23 cellular contexts compared by ENCODE assay signal in the genomic region with DNA sequence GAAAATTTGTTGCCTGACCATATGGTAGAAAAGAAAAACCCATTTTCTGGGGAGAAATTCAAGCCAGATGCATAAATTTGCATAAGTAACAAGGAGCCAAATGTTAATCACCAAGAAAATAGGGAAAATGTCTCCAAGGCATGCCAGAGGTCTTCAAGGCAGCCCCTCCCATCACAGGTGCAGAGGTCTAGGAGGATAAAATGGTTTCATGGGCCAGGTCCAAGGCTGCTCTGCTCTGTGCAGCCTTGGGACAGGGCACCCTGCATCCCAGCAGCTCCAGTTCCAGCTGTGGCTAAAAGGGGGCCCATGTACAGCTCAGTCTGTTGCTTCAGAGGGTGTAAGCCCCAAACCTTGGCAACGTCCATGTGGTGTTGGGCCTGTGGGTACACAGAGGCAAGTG.
DNase-seq lines count a peak whose midpoint lies in the region; ATAC-seq and TF ChIP-seq lines count a peak whose summit lies in the region.
"Had no signal": no experiment of that assay in that cellular context is flagged by ENCODE, and none has a peak within 500 bp of the region (broad histone marks: within the 10 kb centered on the region; RNA-seq: fewer than 3 reads in every experiment).

No MANE protein-coding gene starts in this region.

- no peak for TF ChIP-seq CTCF in HEK293 (tag by site-specific recombination; IDR thresholded peaks at IDR 0.05)
- TF ChIP-seq CTCF in endodermal cell (conservative IDR thresholded peaks at IDR 0.05) = no peak
- no peak for TF ChIP-seq CTCF in testis (IDR thresholded peaks at IDR 0.05)

- no peak for ATAC-seq in HG03175 (IDR thresholded peaks at IDR 0.05; ENCODE audit: unreplicated experiment)
- ATAC-seq: GM12878 had no signal

- H3K9ac ChIP-seq in endodermal cell (ENCODE audit: extremely low read depth, low read length, poor library complexity, severe bottlenecking) = no peak overlapping the region
- H3K9ac ChIP-seq: BLaER1 had no signal

- no peak overlapping the region for H3K4me3 Mint-ChIP-seq in endodermal cell
- H3K4me3 Mint-ChIP-seq: CD14-positive monocyte; CD4-positive, alpha-beta memory T cell; CD4-positive, CD25-positive, alpha-beta regulatory T cell; CD8-positive, alpha-beta memory T cell had no signal

- H3K4me1 Mint-ChIP-seq in endodermal cell = peaks cover 5% of the 10 kb centered on the region
- H3K4me1 Mint-ChIP-seq: CD14-positive monocyte; CD4-positive, alpha-beta memory T cell; CD4-positive, CD25-positive, alpha-beta regulatory T cell; CD8-positive, alpha-beta memory T cell had no signal

- H3K36me3 ChIP-seq in HEK293 (ENCODE audit: control insufficient read depth in 2 of 2, insufficient read depth in 1 of 2, low read length in 2 of 2) (no peaks in the 10 kb centered on the region), endodermal cell (ENCODE audit: control insufficient read depth, insufficient read depth, low read length) (peaks cover 27% of the 10 kb centered on the region), testis (ENCODE audit: low read depth, missing control alignments) (no peaks in the 10 kb centered on the region)
- H3K36me3 ChIP-seq: BE2C, BLaER1 had no signal

- H3K9me3 Mint-ChIP-seq in endodermal cell = peaks cover 43% of the 10 kb centered on the region

- H3K9me3 ChIP-seq in HEK293 (ENCODE audit: control insufficient read depth, insufficient read depth, low read depth, low read length) = no peaks in the 10 kb centered on the region
- H3K9me3 ChIP-seq in endodermal cell (ENCODE audit: control insufficient read depth, low read length) = peaks cover 51% of the 10 kb centered on the region
- no peaks in the 10 kb centered on the region for H3K9me3 ChIP-seq in testis
- H3K9me3 ChIP-seq: BE2C had no signal

- intact Hi-C loops in testis (cut with DNase I; ENCODE audit: low total_unique reads) = no loop called here

- no peaks in the 10 kb centered on the region for H3K27me3 Mint-ChIP-seq in endodermal cell (ENCODE audit: insufficient read depth)

- WGBS in endodermal cell (ENCODE audit: insufficient coverage in 1 of 2, insufficient read length in 1 of 2), 2 experiments = 40 to 49% methylated on average over 1 of the region's 1 CpG
- WGBS in testis, 2 donors = 0 to 86% methylated on average over 1 of the region's 1 CpG

- no peak overlapping the region for H3K4me3 ChIP-seq in HEK293 (ENCODE audit: low read depth, low read length)
- peak overlapping the region; percentile 45 for H3K4me3 ChIP-seq in endodermal cell (ENCODE audit: low read length)
- H3K4me3 ChIP-seq in testis = no peak overlapping the region
- H3K4me3 ChIP-seq: BLaER1, GM12878 had no signal

- H3K27ac ChIP-seq in HEK293 (ENCODE audit: extremely low read depth, low read depth, low read length) (no peak overlapping the region), endodermal cell (ENCODE audit: low read depth, low read length) (no peak overlapping the region), temporal lobe (ENCODE audit: low read depth, low read length) (peak overlapping the region; percentile 1), testis (no peak overlapping the region)
- H3K27ac ChIP-seq: BLaER1 had no signal

- no peaks in the 10 kb centered on the region for H3K27me3 ChIP-seq in endodermal cell (ENCODE audit: control insufficient read depth, insufficient read depth, low read length, poor library complexity, severe bottlenecking)
- H3K27me3 ChIP-seq in testis = no peaks in the 10 kb centered on the region
- H3K27me3 ChIP-seq: BE2C, BLaER1 had no signal

- POLR2A ChIA-PET in HEK293 (lab: Yijun Ruan, JAX) = no interaction called here

- H3K4me1 ChIP-seq in HEK293 (ENCODE audit: control insufficient read depth, insufficient read depth, low read length) = no peaks in the 10 kb centered on the region
- no peaks in the 10 kb centered on the region for H3K4me1 ChIP-seq in endodermal cell (ENCODE audit: control insufficient read depth, insufficient read depth, low read length)
- H3K4me1 ChIP-seq in testis = no peaks in the 10 kb centered on the region
- H3K4me1 ChIP-seq: BE2C had no signal

- no peak overlapping the region for H3K27ac Mint-ChIP-seq in endodermal cell
- H3K27ac Mint-ChIP-seq: CD4-positive, alpha-beta memory T cell; CD4-positive, CD25-positive, alpha-beta regulatory T cell; CD8-positive, alpha-beta memory T cell had no signal

- CTCF ChIA-PET in HEK293 (lab: Yijun Ruan, JAX) = no interaction called here

- no peak for TF ChIP-seq POLR2A in testis (IDR thresholded peaks at IDR 0.05)

- DNase-seq in endodermal cell (no peak), SHP77 (lab: John Stamatoyannopoulos, UW) (no peak), testis (no peak)
- DNase-seq: 8988T; BE2C; C1 segment of cervical spinal cord; CD4-positive, alpha-beta memory T cell; CD4-positive, CD25-positive, alpha-beta regulatory T cell; CD8-positive, alpha-beta memory T cell; COR-L47; DMS 273 treated with DMSO at 0.1 percent for 48 hours; DMS153; DMS53; DMS79; DND-41; EL; GDM1 had no signal

- H3K36me3 Mint-ChIP-seq in endodermal cell (ENCODE audit: low read depth) = peaks cover 60% of the 10 kb centered on the region
- H3K36me3 Mint-ChIP-seq: CD14-positive monocyte; CD4-positive, alpha-beta memory T cell; CD4-positive, CD25-positive, alpha-beta regulatory T cell; CD8-positive, alpha-beta memory T cell had no signal

TF ChIP-seq in HEK293, 187 proteins besides CTCF, POLR2A, EP300 and RAD21:
- TF ChIP-seq TRIM28 (IDR thresholded peaks at IDR 0.05; ENCODE audit: borderline replicate concordance, low read length) = peak; percentile 26; the same call in 1 of the 2 replicates
- no peak for TF ChIP-seq ZNF548 (tag by site-specific recombination; IDR thresholded peaks at IDR 0.05)
- peak; percentile 97 for TF ChIP-seq ZNF585B (tag by site-specific recombination; IDR thresholded peaks at IDR 0.05)
